8 cellular contexts compared by ENCODE assay signal in genomic region chr14:75452900-75453816, GRCh38. TPM values are rescaled to one million over a fixed set of nuclear protein-coding genes. Genes with fewer than 3 reads are reported as not detected.
DNase-seq lines count a peak whose midpoint lies in the region; ATAC-seq and TF ChIP-seq lines count a peak whose summit lies in the region.

No MANE protein-coding gene starts in this region.

- H3K27me3 ChIP-seq in BLaER1 treated with 17β-estradiol and CSF1 and Interleukin-3, amounts not matched to agents 10 nM and 100 nM: no peaks in the 10 kb centered on the region
- no peaks in the 10 kb centered on the region for H3K27me3 ChIP-seq in SJSA1 (replicated peaks)
- no peaks in the 10 kb centered on the region for H3K27me3 ChIP-seq in foreskin keratinocyte

- peak overlapping the region; percentile 12 to 60 (median 47); a peak in 20 of 22 replicates for H3K4me2 ChIP-seq in BLaER1 treated with 17β-estradiol and CSF1 and Interleukin-3, amounts not matched to agents 10 nM and 100 nM

- peaks cover 0 to 100% (median 92%) of the 10 kb centered on the region in 11 experiments; a peak in 16 of 22 replicates for H4K20me1 ChIP-seq in BLaER1 treated with 17β-estradiol and CSF1 and Interleukin-3, amounts not matched to agents 10 nM and 100 nM

- no peak overlapping the region for H3K4me3 ChIP-seq in BLaER1 treated with 17β-estradiol and CSF1 and Interleukin-3, amounts not matched to agents 10 nM and 100 nM
- no peak overlapping the region for H3K4me3 ChIP-seq in SJSA1

- DNase-seq in SJSA1 (ENCODE audit: low read depth in 1 of 2, low spot score in 2 of 2) (peak; percentile 97), foreskin keratinocyte (peak; percentile 72 to 87), omental fat pad (ENCODE audit: low spot score) (no peak), HUDEP-2 (lab: John Stamatoyannopoulos, UW; ENCODE audit: unreplicated experiment in 76 of 76) (no peak), NCI-H345 (lab: John Stamatoyannopoulos, UW) (no peak)

- peak overlapping the region in 8 of 11 experiments; percentile 16 to 57 (median 38); a peak in 15 of 22 replicates for H3K27ac ChIP-seq in BLaER1 treated with 17β-estradiol and CSF1 and Interleukin-3, amounts not matched to agents 10 nM and 100 nM
- H3K27ac ChIP-seq in SJSA1: peak overlapping the region; percentile 81
- H3K27ac ChIP-seq in foreskin keratinocyte: no peak overlapping the region

- H3K9ac ChIP-seq in BLaER1 treated with 17β-estradiol and CSF1 and Interleukin-3, amounts not matched to agents 10 nM and 100 nM: peak overlapping the region; percentile 1 to 48 (median 23); a peak in 12 of 22 replicates

- H3K9me3 ChIP-seq in BLaER1 treated with 17β-estradiol and CSF1 and Interleukin-3, amounts not matched to agents 10 nM and 100 nM (replicated peaks in 1 of 11): no peaks in the 10 kb centered on the region
- no peaks in the 10 kb centered on the region for H3K9me3 ChIP-seq in SJSA1 (replicated peaks)

- ATAC-seq in foreskin keratinocyte (peak; percentile 90), omental fat pad (ENCODE audit: low FRiP score) (peak; percentile 83), GM19455 (IDR thresholded peaks at IDR 0.05; ENCODE audit: unreplicated experiment) (no peak), GM18861 (IDR thresholded peaks at IDR 0.05; ENCODE audit: unreplicated experiment) (no peak)

- peaks cover 0 to 96% (median 37%) of the 10 kb centered on the region in 11 experiments; a peak in 16 of 22 replicates for H3K36me3 ChIP-seq in BLaER1 treated with 17β-estradiol and CSF1 and Interleukin-3, amounts not matched to agents 10 nM and 100 nM
- peaks cover 36% of the 10 kb centered on the region for H3K36me3 ChIP-seq in SJSA1

- TF ChIP-seq CTCF in foreskin keratinocyte (conservative IDR thresholded peaks at IDR 0.05): peak; percentile 29
- TF ChIP-seq CTCF in omental fat pad (IDR thresholded peaks at IDR 0.05): no peak

- H3K4me1 ChIP-seq in BLaER1 treated with 17β-estradiol and CSF1 and Interleukin-3, amounts not matched to agents 10 nM and 100 nM: peaks cover 34 to 55% (median 40%) of the 10 kb centered on the region in 10 experiments
- H3K4me1 ChIP-seq in SJSA1 (replicated peaks) (peaks cover 51% of the 10 kb centered on the region), foreskin keratinocyte (peaks cover 14% of the 10 kb centered on the region)

RNA-seq across cellular contexts. Expression of gene JDP2, which starts 25.3 kb away (rescaled TPM):
- 73.9 and 98.3 TPM in 2 replicates for total RNA-seq in SJSA1 (2014; rRNA removed; shearing (Covaris generic))
- total RNA-seq in foreskin keratinocyte: 31.0 and 32.3 TPM in 2 replicates
- polyA plus RNA-seq in foreskin keratinocyte: 32.3 and 34.0 TPM in 2 replicates
- total RNA-seq in omental fat pad: 100 to 1,000 TPM in 1 of 4 donors, 10 to 100 TPM in 3; 59.7 to 141 (median 78.4) TPM

Comparison
In these comparisons a context has a peak if more than half of its experiments do, and no peak if none do; other contexts are left out.
1. DNase-seq: peak in SJSA1 (2 of 2) and foreskin keratinocyte (2 of 2); none in omental fat pad (single experiment), HUDEP-2 (0 of 76) and NCI-H345 (single experiment).
2. ATAC-seq: peak in foreskin keratinocyte (single experiment) and omental fat pad (single experiment); none in GM19455 (single experiment) and GM18861 (single experiment).